ENCODE assay signal across 8 cellular contexts in the genomic region with DNA sequence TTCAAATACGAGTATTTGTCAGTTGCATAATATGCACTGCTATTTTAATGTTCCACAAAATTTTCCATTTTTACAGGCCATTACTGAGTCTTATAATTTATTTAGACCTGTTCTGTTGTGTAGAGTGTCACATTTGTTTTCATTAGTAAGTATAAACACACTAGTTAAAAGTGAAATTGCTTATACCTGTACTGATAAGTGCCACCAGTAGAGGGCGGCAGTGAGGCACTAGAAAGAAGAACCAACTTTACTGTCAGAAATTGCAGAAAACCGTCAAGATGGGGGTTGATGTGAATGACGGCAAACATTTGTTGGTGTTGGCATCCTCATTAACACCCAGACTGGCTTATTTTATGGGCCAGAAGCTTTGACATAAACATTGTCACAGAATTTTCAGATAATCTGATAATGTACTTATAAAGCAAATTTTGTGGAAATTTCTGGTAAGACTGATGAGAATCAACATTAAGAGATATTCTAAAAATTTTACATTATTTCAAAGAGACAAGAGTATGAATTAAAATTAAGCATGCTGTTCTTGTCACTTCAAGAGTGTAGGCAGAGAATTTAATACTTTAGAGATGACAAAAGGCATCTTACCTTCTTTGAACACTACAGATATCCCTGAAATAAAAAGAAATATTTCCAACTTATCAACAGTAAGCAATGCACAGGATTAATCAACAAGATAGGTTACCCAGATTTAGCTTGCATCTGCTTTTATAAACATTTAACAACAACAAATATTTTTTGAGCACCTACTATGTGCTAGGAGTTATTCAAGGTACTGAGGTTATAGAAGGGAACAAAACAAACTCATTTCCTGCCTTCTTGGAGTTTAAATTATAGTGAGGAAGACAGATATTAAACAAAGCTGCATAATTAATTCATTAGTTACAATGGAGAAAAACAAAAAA. TPM values are rescaled to one million over a fixed set of nuclear protein-coding genes. Genes with fewer than 3 reads are reported as not detected.
DNase-seq lines count a peak whose midpoint lies in the region; ATAC-seq and TF ChIP-seq lines count a peak whose summit lies in the region.

No MANE protein-coding gene starts in this region.

- H3K4me3 ChIP-seq in BJ (ENCODE audit: low read depth, low read length) (no peak overlapping the region), NT2/D1 (ENCODE audit: insufficient read length, low read depth) (no peak overlapping the region)

- DNase-seq in BJ (ENCODE audit: low read depth) (peak; percentile 8), HCEC 1CT (peak; percentile 12), NT2/D1 (ENCODE audit: low read depth, low spot score) (peak; percentile 36)
- DNase-seq in activated CD8-positive, alpha-beta memory T cell treated with anti-CD3 and anti-CD28 coated beads, Interleukin-2, amount 50 U/mL, for 4 hours, result peak; percentile 79
- peak; percentile 68 for DNase-seq in stimulated activated naive CD4-positive, alpha-beta T cell treated with Interleukin-2 at 50 U/mL for 16 hours (lab: John Stamatoyannopoulos, UW)

- H3K4me1 ChIP-seq in NT2/D1 (ENCODE audit: insufficient read depth, insufficient read length), result no peaks in the 10 kb centered on the region

- H3K4me3 Mint-ChIP-seq in nephron, result no peak overlapping the region

- H3K9me3 Mint-ChIP-seq in nephron, result no peaks in the 10 kb centered on the region

- peak; percentile 57 for ATAC-seq in esophagus mucosa
- ATAC-seq in GM19467 (IDR thresholded peaks at IDR 0.05; ENCODE audit: unreplicated experiment), result no peak

- no peaks in the 10 kb centered on the region for H3K9me3 ChIP-seq in NT2/D1 (ENCODE audit: insufficient read depth, low read length)

- H3K27me3 ChIP-seq in BJ (ENCODE audit: control insufficient read depth, insufficient read depth, low read length), result no peaks in the 10 kb centered on the region
- H3K27me3 ChIP-seq in NT2/D1 (ENCODE audit: insufficient read depth, insufficient read length), result peaks cover 5% of the 10 kb centered on the region

- no peak overlapping the region for H3K9ac ChIP-seq in NT2/D1 (ENCODE audit: insufficient read length, low read depth)

- TF ChIP-seq CTCF in BJ (IDR thresholded peaks at IDR 0.05; ENCODE audit: insufficient read depth, low read depth, low read length) (peak; percentile 92), nephron (IDR thresholded peaks at IDR 0.05; ENCODE audit: unreplicated experiment in 3 of 3) (peak; percentile 84 to 89 (median 88))

- CTCF ChIA-PET in BJ (lab: Yijun Ruan, JAX), result interaction anchor here (0.9 to 1.7 kb wide), 10 partner anchors 10 to 284 kb away, joined by 3 to 7 read pairs (median 4); a partner anchor contains a TSS

- H3K36me3 Mint-ChIP-seq in nephron (ENCODE audit: low read depth), result no peaks in the 10 kb centered on the region

- POLR2A ChIA-PET in BJ (lab: Charles Lee), result no interaction called here

- H3K27ac Mint-ChIP-seq in nephron, result no peak overlapping the region

- no peaks in the 10 kb centered on the region for H3K4me1 Mint-ChIP-seq in nephron

- H3K36me3 ChIP-seq in BJ (ENCODE audit: control insufficient read depth, insufficient read depth, low read length) (no peaks in the 10 kb centered on the region), NT2/D1 (ENCODE audit: insufficient read depth, insufficient read length, low read length) (no peaks in the 10 kb centered on the region)

- H3K27me3 Mint-ChIP-seq in nephron (ENCODE audit: low read depth), result no peaks in the 10 kb centered on the region

RNA-seq across cellular contexts. Expression of a gene that starts 24.9 kb away (rescaled TPM):
- 7.6 and 11.8 TPM in 2 replicates for polyA plus RNA-seq in BJ (2011; rRNA removed)
- polyA minus RNA-seq in BJ (2011; rRNA and poly(A)+ RNA removed), result 10.6 and 11.3 TPM in 2 replicates
- 14.5 TPM for total RNA-seq in esophagus mucosa

RNA-seq across cellular contexts. Expression of a gene that starts 36.3 kb away (rescaled TPM):
- 2.2 and 5.6 TPM in 2 replicates for polyA plus RNA-seq in BJ (2011; rRNA removed)
- polyA minus RNA-seq in BJ (2011; rRNA and poly(A)+ RNA removed), result 1.6 and 1.8 TPM in 2 replicates
- total RNA-seq in esophagus mucosa, result 12.2 TPM

Comparison
In these comparisons a context has a peak if more than half of its experiments do, and no peak if none do; other contexts are left out.
1. DNase-seq: peak in every context shown above with its lines; median percentile 79 in activated CD8-positive, alpha-beta memory T cell treated with anti-CD3 and anti-CD28 coated beads, Interleukin-2, amount 50 U/mL, for 4 hours; 68 in stimulated activated naive CD4-positive, alpha-beta T cell treated with Interleukin-2 at 50 U/mL for 16 hours; 36 in NT2/D1; 12 in HCEC 1CT; 8 in BJ.